23 cellular contexts compared by ENCODE assay signal in genomic region chr1:2072109-2072806, GRCh38. TPM values are rescaled to one million over a fixed set of nuclear protein-coding genes. Genes with fewer than 3 reads are reported as not detected.
DNase-seq lines count a peak whose midpoint lies in the region; ATAC-seq and TF ChIP-seq lines count a peak whose summit lies in the region.
"Had no signal": no experiment of that assay in that cellular context is flagged by ENCODE, and none has a peak within 500 bp of the region (broad histone marks: within the 10 kb centered on the region; RNA-seq: fewer than 3 reads in every experiment).

No MANE protein-coding gene starts in this region.

- H3K27ac Mint-ChIP-seq in activated T-cell treated with anti-CD3 and anti-CD28 coated beads, Interleukin-2, amount 50 U/mL, for 24 hours: peak overlapping the region; percentile 64
- no peak overlapping the region for H3K27ac Mint-ChIP-seq in natural killer cell treated with Interleukin-12 subunit alpha and Interleukin-12 subunit beta and Interleukin-15 and Interleukin-18, amount 100 ng/mL, for 72 hours
- H3K27ac Mint-ChIP-seq: activated naive CD4-positive, alpha-beta T cell treated with anti-CD3 and anti-CD28 coated beads, Interleukin-2, amount 50 U/mL, for 24 hours; HFFc6; T-helper 1 cell treated with Interleukin-12 subunit alpha and Interleukin-12 subunit beta and Interleukin-4 antibody, amounts not matched to agents 30 μg/mL and 1 μg/mL, for 36 hours had no signal

- no peak for TF ChIP-seq CTCF in hepatocyte (IDR thresholded peaks at IDR 0.05; ENCODE audit: poor library complexity)

- H3K9me3 Mint-ChIP-seq in activated T-cell treated with anti-CD3 and anti-CD28 coated beads, Interleukin-2, amount 50 U/mL, for 24 hours: peaks cover 6% of the 10 kb centered on the region
- no peaks in the 10 kb centered on the region for H3K9me3 Mint-ChIP-seq in natural killer cell treated with Interleukin-12 subunit alpha and Interleukin-12 subunit beta and Interleukin-15 and Interleukin-18, amount 100 ng/mL, for 72 hours

- no peak overlapping the region for H3K4me3 ChIP-seq in hepatocyte
- H3K4me3 ChIP-seq: vagina had no signal

- H3K36me3 Mint-ChIP-seq in activated T-cell treated with anti-CD3 and anti-CD28 coated beads, Interleukin-2, amount 50 U/mL, for 24 hours (ENCODE audit: low read depth): peaks cover 32% of the 10 kb centered on the region
- peaks cover 5% of the 10 kb centered on the region for H3K36me3 Mint-ChIP-seq in natural killer cell treated with Interleukin-12 subunit alpha and Interleukin-12 subunit beta and Interleukin-15 and Interleukin-18, amount 100 ng/mL, for 72 hours

- peak overlapping the region; percentile 37 for H3K4me2 ChIP-seq in hepatocyte

- no peak overlapping the region for H3K4me3 Mint-ChIP-seq in activated T-cell treated with anti-CD3 and anti-CD28 coated beads, Interleukin-2, amount 50 U/mL, for 24 hours
- H3K4me3 Mint-ChIP-seq in natural killer cell treated with Interleukin-12 subunit alpha and Interleukin-12 subunit beta and Interleukin-15 and Interleukin-18, amount 100 ng/mL, for 72 hours: no peak overlapping the region
- H3K4me3 Mint-ChIP-seq: activated naive CD4-positive, alpha-beta T cell treated with anti-CD3 and anti-CD28 coated beads, Interleukin-2, amount 50 U/mL, for 24 hours; HFFc6; T-helper 1 cell treated with Interleukin-12 subunit alpha and Interleukin-12 subunit beta and Interleukin-4 antibody, amounts not matched to agents 30 μg/mL and 1 μg/mL, for 36 hours had no signal

- 71% methylated on average over 24 of the region's 25 CpGs for WGBS in hepatocyte (ENCODE audit: low lambda C conversion rate, missing lambda C conversion rate)

- no peaks in the 10 kb centered on the region for H4K20me1 ChIP-seq in hepatocyte (ENCODE audit: insufficient read depth, poor library complexity, severe bottlenecking)

- no peaks in the 10 kb centered on the region for H3K9me2 ChIP-seq in hepatocyte (replicated peaks; ENCODE audit: insufficient read depth)

- H3K27me3 ChIP-seq in hepatocyte: no peaks in the 10 kb centered on the region
- H3K27me3 ChIP-seq: neutrophil, vagina had no signal

- peaks cover 16% of the 10 kb centered on the region for H3K79me2 ChIP-seq in hepatocyte

- peak; percentile 61 for ATAC-seq in stimulated activated naive CD8-positive, alpha-beta T cell treated with anti-CD3 and anti-CD28 coated beads, Interleukin-15, Interleukin-2, amounts not matched to agents 100 U/mL and 50 U/mL, for 24 hours
- ATAC-seq in natural killer cell treated with Interleukin-12 subunit alpha and Interleukin-12 subunit beta and Interleukin-15 and Interleukin-18, amount 100 ng/mL, for 72 hours: no peak
- ATAC-seq: left lobe of liver had no signal

- no peak for DNase-seq in activated T-cell treated with anti-CD3 and anti-CD28 coated beads, Interleukin-2, amount 50 U/mL, for 24 hours
- DNase-seq in activated T-cell treated with anti-CD3 and anti-CD28 coated beads for 4 hours (no peak), NCI-H526 treated with DMSO at 0.1 percent for 48 hours (lab: John Stamatoyannopoulos, UW) (peak; percentile 57), hepatocyte (ENCODE audit: low spot score) (peak; percentile 58), T-helper 9 cell (no peak), SKM-1 (lab: John Stamatoyannopoulos, UW; ENCODE audit: unreplicated experiment) (no peak)
- peak; percentile 42 for DNase-seq in stimulated activated naive CD8-positive, alpha-beta T cell treated with anti-CD3 and anti-CD28 coated beads, Interleukin-15, Interleukin-2, amounts not matched to agents 100 U/mL and 50 U/mL, for 24 hours
- DNase-seq in natural killer cell treated with Interleukin-12 subunit alpha and Interleukin-12 subunit beta and Interleukin-15 and Interleukin-18, amount 100 ng/mL, for 72 hours (ENCODE audit: low spot score): no peak
- DNase-seq: activated T-cell treated with anti-CD3 and anti-CD28 coated beads, Interleukin-2, amount 50 U/mL, for 1 hour; head of caudate nucleus; HFFc6; NCI-H1105 treated with DMSO at 0.1 percent for 48 hours; NCI-H69; SHP77 treated with DMSO at 0.1 percent for 48 hours had no signal

- H3K4me1 ChIP-seq in hepatocyte (ENCODE audit: insufficient read depth): peaks cover 6% of the 10 kb centered on the region

- no peaks in the 10 kb centered on the region for H3K36me3 ChIP-seq in hepatocyte (replicated peaks; ENCODE audit: insufficient read depth, low read depth)
- H3K36me3 ChIP-seq: neutrophil, vagina had no signal

- H3K4me1 Mint-ChIP-seq in activated T-cell treated with anti-CD3 and anti-CD28 coated beads, Interleukin-2, amount 50 U/mL, for 24 hours (ENCODE audit: low read depth): peaks cover 11% of the 10 kb centered on the region
- H3K4me1 Mint-ChIP-seq in natural killer cell treated with Interleukin-12 subunit alpha and Interleukin-12 subunit beta and Interleukin-15 and Interleukin-18, amount 100 ng/mL, for 72 hours (ENCODE audit: low read depth in 2 of 2): peaks cover 0 to 10% of the 10 kb centered on the region in 2 donors
- H3K4me1 Mint-ChIP-seq: activated naive CD4-positive, alpha-beta T cell treated with anti-CD3 and anti-CD28 coated beads, Interleukin-2, amount 50 U/mL, for 24 hours had no signal

- H3K9me3 ChIP-seq in hepatocyte (ENCODE audit: low read depth): no peaks in the 10 kb centered on the region
- H3K9me3 ChIP-seq: neutrophil, vagina had no signal

- peak overlapping the region; percentile 85 for H3K27ac ChIP-seq in hepatocyte
- H3K27ac ChIP-seq: neutrophil, vagina had no signal

- no peaks in the 10 kb centered on the region for H3K27me3 Mint-ChIP-seq in activated T-cell treated with anti-CD3 and anti-CD28 coated beads, Interleukin-2, amount 50 U/mL, for 24 hours
- no peaks in the 10 kb centered on the region for H3K27me3 Mint-ChIP-seq in natural killer cell treated with Interleukin-12 subunit alpha and Interleukin-12 subunit beta and Interleukin-15 and Interleukin-18, amount 100 ng/mL, for 72 hours
- H3K27me3 Mint-ChIP-seq: activated naive CD4-positive, alpha-beta T cell treated with anti-CD3 and anti-CD28 coated beads, Interleukin-2, amount 50 U/mL, for 24 hours had no signal

- H2AFZ ChIP-seq in hepatocyte: no peak overlapping the region

RNA-seq across cellular contexts. Expression of gene PRKCZ, which starts 22.0 kb away (rescaled TPM):
- total RNA-seq in hepatocyte: 41.0 and 45.6 TPM in 2 replicates
- polyA plus RNA-seq in hepatocyte: 52.3 and 52.5 TPM in 2 replicates
- total RNA-seq in natural killer cell treated with Interleukin-12 subunit alpha and Interleukin-12 subunit beta and Interleukin-15 and Interleukin-18, amount 100 ng/mL, for 72 hours: 10 to 100 TPM; 10.8 to 13.2 TPM

RNA-seq across cellular contexts. Expression of gene GABRD, which starts 53.1 kb away (rescaled TPM):
- not detected in 2 replicates for total RNA-seq in hepatocyte
- polyA plus RNA-seq in hepatocyte: not detected in 2 replicates
- not detected for total RNA-seq in natural killer cell treated with Interleukin-12 subunit alpha and Interleukin-12 subunit beta and Interleukin-15 and Interleukin-18, amount 100 ng/mL, for 72 hours
- total RNA-seq: A673, HFFc6, left lobe of liver, OCI-LY7, renal cortical epithelial cell, vagina had no signal
- polyA plus RNA-seq: BJ had no signal

Comparison
In these comparisons a context has a peak if more than half of its experiments do, and no peak if none do; other contexts are left out.
1. DNase-seq: peak in NCI-H526 treated with DMSO at 0.1 percent for 48 hours (single experiment), hepatocyte (single experiment) and stimulated activated naive CD8-positive, alpha-beta T cell treated with anti-CD3 and anti-CD28 coated beads, Interleukin-15, Interleukin-2, amounts not matched to agents 100 U/mL and 50 U/mL, for 24 hours (single experiment); none in activated T-cell treated with anti-CD3 and anti-CD28 coated beads, Interleukin-2, amount 50 U/mL, for 24 hours (single experiment), activated T-cell treated with anti-CD3 and anti-CD28 coated beads for 4 hours (single experiment), natural killer cell treated with Interleukin-12 subunit alpha and Interleukin-12 subunit beta and Interleukin-15 and Interleukin-18, amount 100 ng/mL, for 72 hours (single experiment), T-helper 9 cell (single experiment) and SKM-1 (single experiment).